25 cellular contexts compared by ENCODE assay signal in genomic region chr19:48218964-48219363, GRCh38. TPM values are rescaled to one million over a fixed set of nuclear protein-coding genes. Genes with fewer than 3 reads are reported as not detected.
A peak's percentile ranks its signal among the peaks of the same experiment; 100 is the strongest.
DNase-seq lines count a peak whose midpoint lies in the region; TF ChIP-seq lines count a peak whose summit lies in the region.
"Had no signal": no experiment of that assay in that cellular context is flagged by ENCODE, and none has a peak within 500 bp of the region (broad histone marks: within the 10 kb centered on the region; RNA-seq: fewer than 3 reads in every experiment).

No MANE protein-coding gene starts in this region.

- 73 to 77% methylated on average over 5 of the region's 5 CpGs for WGBS in GM23248 (ENCODE audit: low coverage in 1 of 2, low lambda C conversion rate in 2 of 2, missing lambda C conversion rate in 2 of 2), 2 experiments

- peaks cover 5% of the 10 kb centered on the region for H3K4me1 Mint-ChIP-seq in activated naive CD8-positive, alpha-beta T cell treated with anti-CD3 and anti-CD28 coated beads for 36 hours

- no peaks in the 10 kb centered on the region for H3K9me3 ChIP-seq in GM23248 (ENCODE audit: low read depth)
- H3K9me3 ChIP-seq in HAP-1: no peaks in the 10 kb centered on the region
- H3K9me3 ChIP-seq: SJCRH30 had no signal

- peak overlapping the region; percentile 66 for H3K27ac Mint-ChIP-seq in activated naive CD8-positive, alpha-beta T cell treated with anti-CD3 and anti-CD28 coated beads for 36 hours
- H3K27ac Mint-ChIP-seq: activated naive CD8-positive, alpha-beta T cell treated with anti-CD3 and anti-CD28 coated beads, Interleukin-2, amount 10 ng/mL, durations not matched to agents 7 days and 5 days had no signal

- DNase-seq in AG10803 (ENCODE audit: low read depth) (peak; percentile 4), HPDE6-E6E7 (ENCODE audit: extremely low spot score) (peak; percentile 19), iris pigment epithelial cell (ENCODE audit: low read depth) (peak; percentile 63), NCI-H345 treated with DMSO at 0.1 percent for 48 hours (lab: John Stamatoyannopoulos, UW; ENCODE audit: unreplicated experiment) (no peak), GM23248 (no peak), DMS114 treated with DMSO at 0.1 percent for 48 hours (lab: John Stamatoyannopoulos, UW; ENCODE audit: unreplicated experiment) (no peak), HAP-1 (ENCODE audit: low spot score in 2 of 2) (no peak)
- DNase-seq in activated naive CD8-positive, alpha-beta T cell treated with anti-CD3 and anti-CD28 coated beads for 36 hours: no peak
- DNase-seq: activated CD4-positive, alpha-beta T cell treated with anti-CD3 and anti-CD28 coated beads for 4 hours; activated naive CD8-positive, alpha-beta T cell treated with anti-CD3 and anti-CD28 coated beads, Interleukin-2, amount 10 ng/mL, durations not matched to agents 7 days and 5 days; activated T-cell treated with anti-CD3 and anti-CD28 coated beads for 4 hours; AML-193; Calu3; foreskin melanocyte; MV-4-11; NCI-H2029 treated with DMSO at 0.1 percent for 48 hours; NCI-H524; SJCRH30; stimulated activated CD4-positive, alpha-beta T cell treated with anti-CD3 and anti-CD28 coated beads, Interleukin-4, amount 100 ng/mL, for 24 hours; T1000 had no signal

- no peaks in the 10 kb centered on the region for H4K20me1 ChIP-seq in GM23248 (ENCODE audit: insufficient read depth)

- TF ChIP-seq CTCF in AG10803 (conservative IDR thresholded peaks at IDR 0.05; ENCODE audit: low read length): no peak

- in situ Hi-C loops in GM23248 (cut with MboI) (no loop called here), HAP-1 (cut with MboI; ENCODE audit: low sequenced_read_pairs) (no loop called here)

- H3K9me3 Mint-ChIP-seq in activated naive CD8-positive, alpha-beta T cell treated with anti-CD3 and anti-CD28 coated beads for 36 hours: no peaks in the 10 kb centered on the region
- H3K9me3 Mint-ChIP-seq: activated naive CD8-positive, alpha-beta T cell treated with anti-CD3 and anti-CD28 coated beads, Interleukin-2, amount 10 ng/mL, durations not matched to agents 7 days and 5 days; central memory CD8-positive, alpha-beta T cell had no signal

- 0 out of 2 replicates have a peak, but pooled peaks cover 3% of the 10 kb centered on the region for H3K4me1 ChIP-seq in GM23248 (ENCODE audit: insufficient read depth)
- no peaks in the 10 kb centered on the region for H3K4me1 ChIP-seq in HAP-1
- H3K4me1 ChIP-seq: SJCRH30 had no signal

- H3K9ac ChIP-seq in GM23248: no peak overlapping the region

- no peaks in the 10 kb centered on the region for H3F3A ChIP-seq in GM23248 (ENCODE audit: insufficient read depth)

- H3K4me3 Mint-ChIP-seq in activated naive CD8-positive, alpha-beta T cell treated with anti-CD3 and anti-CD28 coated beads for 36 hours: no peak overlapping the region
- H3K4me3 Mint-ChIP-seq: activated naive CD8-positive, alpha-beta T cell treated with anti-CD3 and anti-CD28 coated beads, Interleukin-2, amount 10 ng/mL, durations not matched to agents 7 days and 5 days; central memory CD8-positive, alpha-beta T cell had no signal

- no peak overlapping the region for H3K4me2 ChIP-seq in GM23248 (ENCODE audit: unreplicated experiment)

- H3K9me2 ChIP-seq in GM23248 (ENCODE audit: insufficient read depth): no peaks in the 10 kb centered on the region

- peaks cover 26% of the 10 kb centered on the region for H3K36me3 Mint-ChIP-seq in activated naive CD8-positive, alpha-beta T cell treated with anti-CD3 and anti-CD28 coated beads for 36 hours

- no peak overlapping the region for H3K4me3 ChIP-seq in AG10803 (ENCODE audit: low read length)
- no peak overlapping the region for H3K4me3 ChIP-seq in GM23248
- no peak overlapping the region for H3K4me3 ChIP-seq in HAP-1
- H3K4me3 ChIP-seq: GM12878, SJCRH30, skin epidermis had no signal

- H3K79me2 ChIP-seq in GM23248 (ENCODE audit: insufficient read depth): no peaks in the 10 kb centered on the region

- H3K27ac ChIP-seq in GM23248: no peak overlapping the region
- H3K27ac ChIP-seq: SJCRH30, skin epidermis had no signal

- H3K27me3 ChIP-seq in GM23248 (replicated peaks; ENCODE audit: insufficient read depth) (no peaks in the 10 kb centered on the region), HAP-1 (ENCODE audit: low read depth) (no peaks in the 10 kb centered on the region)
- H3K27me3 ChIP-seq: SJCRH30 had no signal

- no peaks in the 10 kb centered on the region for H3K27me3 Mint-ChIP-seq in activated naive CD8-positive, alpha-beta T cell treated with anti-CD3 and anti-CD28 coated beads for 36 hours
- H3K27me3 Mint-ChIP-seq: activated naive CD8-positive, alpha-beta T cell treated with anti-CD3 and anti-CD28 coated beads, Interleukin-2, amount 10 ng/mL, durations not matched to agents 7 days and 5 days; central memory CD8-positive, alpha-beta T cell had no signal

- H3K36me3 ChIP-seq in GM23248 (ENCODE audit: low read depth) (no peaks in the 10 kb centered on the region), HAP-1 (replicated peaks) (peaks cover 3% of the 10 kb centered on the region; the same call in 1 of the 2 replicates)
- H3K36me3 ChIP-seq: SJCRH30 had no signal

- no peak overlapping the region for H2AFZ ChIP-seq in GM23248

RNA-seq across cellular contexts. Expression of gene CARD8, which starts 36.7 kb away (rescaled TPM):
- 100 to 1,000 TPM; 102 to 103 TPM for total RNA-seq in activated naive CD8-positive, alpha-beta T cell treated with anti-CD3 and anti-CD28 coated beads for 36 hours
- total RNA-seq in GM23248 (2014; rRNA removed; shearing (Covaris generic)): 12.9 and 24.2 TPM in 2 replicates
- polyA plus RNA-seq in GM23248 (2016; fragmentation: Nextera tagmentation; extraction: Ambion mirVana): 6.3 and 6.6 TPM in 2 replicates

RNA-seq across cellular contexts. Expression of gene ZSWIM9, which starts 48.5 kb away (rescaled TPM):
- 1 to 10 TPM; 7.3 to 7.7 TPM for total RNA-seq in activated naive CD8-positive, alpha-beta T cell treated with anti-CD3 and anti-CD28 coated beads for 36 hours
- total RNA-seq in GM23248 (2014; rRNA removed; shearing (Covaris generic)): 4.3 and 6.6 TPM in 2 replicates
- 0.88 and 1.2 TPM in 2 replicates for polyA plus RNA-seq in GM23248 (2016; fragmentation: Nextera tagmentation; extraction: Ambion mirVana)

RNA-seq across cellular contexts. Expression of gene LIG1, which starts 48.8 kb away (rescaled TPM):
- total RNA-seq in activated naive CD8-positive, alpha-beta T cell treated with anti-CD3 and anti-CD28 coated beads for 36 hours: 100 to 1,000 TPM; 147 to 165 TPM
- 9.3 and 10.6 TPM in 2 replicates for total RNA-seq in GM23248 (2014; rRNA removed; shearing (Covaris generic))
- polyA plus RNA-seq in GM23248 (2016; fragmentation: Nextera tagmentation; extraction: Ambion mirVana): 14.5 and 17.9 TPM in 2 replicates

RNA-seq across cellular contexts. Expression of gene ZNF114, which starts 50.9 kb away (rescaled TPM):
- total RNA-seq in activated naive CD8-positive, alpha-beta T cell treated with anti-CD3 and anti-CD28 coated beads for 36 hours: under 1 TPM; 0.44 to 0.60 TPM
- total RNA-seq in GM23248 (2014; rRNA removed; shearing (Covaris generic)): 0.13 and 0.22 TPM in 2 replicates
- polyA plus RNA-seq in GM23248 (2016; fragmentation: Nextera tagmentation; extraction: Ambion mirVana): not detected in 2 replicates
- total RNA-seq: myocyte, OCI-LY7 had no signal

Comparison
In these comparisons a context has a peak if more than half of its experiments do, and no peak if none do; other contexts are left out.
1. DNase-seq: peak in AG10803 (single experiment), HPDE6-E6E7 (single experiment) and iris pigment epithelial cell (single experiment); none in activated naive CD8-positive, alpha-beta T cell treated with anti-CD3 and anti-CD28 coated beads for 36 hours (single experiment), NCI-H345 treated with DMSO at 0.1 percent for 48 hours (single experiment), GM23248 (single experiment), DMS114 treated with DMSO at 0.1 percent for 48 hours (single experiment) and HAP-1 (0 of 2).
2. RNA of gene LIG1, which starts 48.8 kb away (total RNA-seq): 147 to 165 TPM in activated naive CD8-positive, alpha-beta T cell treated with anti-CD3 and anti-CD28 coated beads for 36 hours; 9.3 to 10.6 TPM in GM23248; every median in the first group is over 10 times any median in the second.